In genomic region chr2:187461294-187462261, GRCh38 we compare ENCODE assay signal across 1 cellular context.
TF ChIP-seq lines count a peak whose summit lies in the region.

No MANE protein-coding gene starts in this region.

TF ChIP-seq in HepG2, 621 proteins besides CTCF, POLR2A, EP300 and RAD21 (continued from another document and continues in another):
- TF ChIP-seq, protein P1, sequence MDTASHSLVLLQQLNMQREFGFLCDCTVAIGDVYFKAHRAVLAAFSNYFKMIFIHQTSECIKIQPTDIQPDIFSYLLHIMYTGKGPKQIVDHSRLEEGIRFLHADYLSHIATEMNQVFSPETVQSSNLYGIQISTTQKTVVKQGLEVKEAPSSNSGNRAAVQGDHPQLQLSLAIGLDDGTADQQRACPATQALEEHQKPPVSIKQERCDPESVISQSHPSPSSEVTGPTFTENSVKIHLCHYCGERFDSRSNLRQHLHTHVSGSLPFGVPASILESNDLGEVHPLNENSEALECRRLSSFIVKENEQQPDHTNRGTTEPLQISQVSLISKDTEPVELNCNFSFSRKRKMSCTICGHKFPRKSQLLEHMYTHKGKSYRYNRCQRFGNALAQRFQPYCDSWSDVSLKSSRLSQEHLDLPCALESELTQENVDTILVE (CRISPR knock-in tag; IDR thresholded peaks at IDR 0.05): peak; percentile 82; the same call in 1 of the 2 replicates
- TF ChIP-seq HOXA5 (CRISPR knock-in tag; IDR thresholded peaks at IDR 0.05) (no peak), HDAC1 (CRISPR knock-in tag; IDR thresholded peaks at IDR 0.05) (peak; percentile 70), DMAP1 (CRISPR knock-in tag; IDR thresholded peaks at IDR 0.05) (peak; percentile 42), ZMYM2 (CRISPR knock-in tag; IDR thresholded peaks at IDR 0.05) (0 out of 2 replicates have a peak, but pooled peaks have one; percentile 62), SETDB1 (CRISPR knock-in tag; IDR thresholded peaks at IDR 0.05; ENCODE audit: borderline replicate concordance) (peak; percentile 88; the same call in 1 of the 2 replicates), ZNF546 (CRISPR knock-in tag; conservative IDR thresholded peaks at IDR 0.05) (peak; percentile 83; the same call in 1 of the 2 replicates), NONO (IDR thresholded peaks at IDR 0.05) (no peak), NONO (CRISPR knock-in tag; conservative IDR thresholded peaks at IDR 0.05) (peak; percentile 61), ZNF850 (CRISPR knock-in tag; conservative IDR thresholded peaks at IDR 0.05) (no peak), ZNF496 (CRISPR knock-in tag; IDR thresholded peaks at IDR 0.05; ENCODE audit: insufficient replicate concordance) (no peak), ZNF326 (CRISPR knock-in tag; IDR thresholded peaks at IDR 0.05; ENCODE audit: borderline replicate concordance) (no peak), RARG (CRISPR knock-in tag; IDR thresholded peaks at IDR 0.05; ENCODE audit: low read depth) (no peak), ZFY (CRISPR knock-in tag; IDR thresholded peaks at IDR 0.05) (peak; percentile 86), ZFYVE20 (CRISPR knock-in tag; IDR thresholded peaks at IDR 0.05; ENCODE audit: borderline replicate concordance, low read depth) (no peak), ZSCAN25 (CRISPR knock-in tag; IDR thresholded peaks at IDR 0.05) (no peak; the same call in 1 of the 2 replicates), SMARCE1 (IDR thresholded peaks at IDR 0.05; ENCODE audit: borderline replicate concordance) (no peak), ZNF766 (CRISPR knock-in tag; IDR thresholded peaks at IDR 0.05; ENCODE audit: borderline replicate concordance) (peak; percentile 44; the same call in 1 of the 2 replicates), RFX1 (IDR thresholded peaks at IDR 0.05) (no peak; the same call in 1 of the 2 replicates), JUND (CRISPR knock-in tag; IDR thresholded peaks at IDR 0.05) (peak; percentile 39; the same call in 1 of the 2 replicates), PAWR (CRISPR knock-in tag; IDR thresholded peaks at IDR 0.05; ENCODE audit: borderline replicate concordance) (0 out of 2 replicates have a peak, but pooled peaks have one; percentile 64), RAD51 (IDR thresholded peaks at IDR 0.05; ENCODE audit: borderline replicate concordance) (no peak), SRSF9 (IDR thresholded peaks at IDR 0.05; ENCODE audit: borderline replicate concordance, insufficient read depth, low read depth, low read length, poor library complexity, severe bottlenecking) (no peak), TBP (CRISPR knock-in tag; IDR thresholded peaks at IDR 0.05) (no peak), REXO4 (CRISPR knock-in tag; IDR thresholded peaks at IDR 0.05; ENCODE audit: borderline replicate concordance) (no peak), ZKSCAN8 (CRISPR knock-in tag; IDR thresholded peaks at IDR 0.05; ENCODE audit: borderline replicate concordance) (peak; percentile 69; the same call in 1 of the 2 replicates), ZNF790 (CRISPR knock-in tag; IDR thresholded peaks at IDR 0.05; ENCODE audit: borderline replicate concordance) (0 out of 2 replicates have a peak, but pooled peaks have one; percentile 63), IRF2 (CRISPR knock-in tag; IDR thresholded peaks at IDR 0.05) (peak; percentile 93), BCLAF1 (IDR thresholded peaks at IDR 0.05) (no peak), ISL2 (CRISPR knock-in tag; IDR thresholded peaks at IDR 0.05) (no peak; the same call in 1 of the 2 replicates), ZNF441 (CRISPR knock-in tag; IDR thresholded peaks at IDR 0.05; ENCODE audit: borderline replicate concordance) (peak; percentile 66; the same call in 1 of the 2 replicates), HNRNPLL (IDR thresholded peaks at IDR 0.05; ENCODE audit: low read depth, low read length, poor library complexity, severe bottlenecking) (no peak), SNAPC2 (CRISPR knock-in tag; IDR thresholded peaks at IDR 0.05) (no peak), ZNF20 (CRISPR knock-in tag; IDR thresholded peaks at IDR 0.05) (no peak), CCAR2 (optimal IDR thresholded peaks at IDR 0.05; ENCODE audit: low read depth, low read length) (no peak), ZNF720 (CRISPR knock-in tag; IDR thresholded peaks at IDR 0.05) (no peak), ZNF30 (CRISPR knock-in tag; IDR thresholded peaks at IDR 0.05) (no peak), NR2C2 (CRISPR knock-in tag; IDR thresholded peaks at IDR 0.05; ENCODE audit: borderline replicate concordance) (peak; percentile 75), JUN (CRISPR knock-in tag; IDR thresholded peaks at IDR 0.05) (no peak), ZNF768 (CRISPR knock-in tag; IDR thresholded peaks at IDR 0.05) (no peak), KMT2A (CRISPR knock-in tag; IDR thresholded peaks at IDR 0.05) (peak; percentile 70; the same call in 1 of the 2 replicates), HMGA1 (CRISPR knock-in tag; conservative IDR thresholded peaks at IDR 0.05) (no peak), MEF2D (CRISPR knock-in tag; IDR thresholded peaks at IDR 0.05) (peak; percentile 86), NCOA1 (CRISPR knock-in tag; IDR thresholded peaks at IDR 0.05) (no peak), MXD4 (CRISPR knock-in tag; IDR thresholded peaks at IDR 0.05) (0 out of 2 replicates have a peak, but pooled peaks have one; percentile 30), NFE2L1 (CRISPR knock-in tag; IDR thresholded peaks at IDR 0.05; ENCODE audit: borderline replicate concordance) (no peak), PAF1 (CRISPR knock-in tag; IDR thresholded peaks at IDR 0.05) (no peak), FOXK2 (IDR thresholded peaks at IDR 0.05) (no peak), ZNF512B (CRISPR knock-in tag; IDR thresholded peaks at IDR 0.05; ENCODE audit: borderline replicate concordance) (peak; percentile 98; the same call in 1 of the 2 replicates), MAFG (CRISPR knock-in tag; IDR thresholded peaks at IDR 0.05) (no peak), TAF15 (IDR thresholded peaks at IDR 0.05; ENCODE audit: low read depth, low read length, poor library complexity, severe bottlenecking) (no peak), SNAPC5 (CRISPR knock-in tag; IDR thresholded peaks at IDR 0.05; ENCODE audit: borderline replicate concordance) (no peak)
- TF ChIP-seq, protein P2, sequence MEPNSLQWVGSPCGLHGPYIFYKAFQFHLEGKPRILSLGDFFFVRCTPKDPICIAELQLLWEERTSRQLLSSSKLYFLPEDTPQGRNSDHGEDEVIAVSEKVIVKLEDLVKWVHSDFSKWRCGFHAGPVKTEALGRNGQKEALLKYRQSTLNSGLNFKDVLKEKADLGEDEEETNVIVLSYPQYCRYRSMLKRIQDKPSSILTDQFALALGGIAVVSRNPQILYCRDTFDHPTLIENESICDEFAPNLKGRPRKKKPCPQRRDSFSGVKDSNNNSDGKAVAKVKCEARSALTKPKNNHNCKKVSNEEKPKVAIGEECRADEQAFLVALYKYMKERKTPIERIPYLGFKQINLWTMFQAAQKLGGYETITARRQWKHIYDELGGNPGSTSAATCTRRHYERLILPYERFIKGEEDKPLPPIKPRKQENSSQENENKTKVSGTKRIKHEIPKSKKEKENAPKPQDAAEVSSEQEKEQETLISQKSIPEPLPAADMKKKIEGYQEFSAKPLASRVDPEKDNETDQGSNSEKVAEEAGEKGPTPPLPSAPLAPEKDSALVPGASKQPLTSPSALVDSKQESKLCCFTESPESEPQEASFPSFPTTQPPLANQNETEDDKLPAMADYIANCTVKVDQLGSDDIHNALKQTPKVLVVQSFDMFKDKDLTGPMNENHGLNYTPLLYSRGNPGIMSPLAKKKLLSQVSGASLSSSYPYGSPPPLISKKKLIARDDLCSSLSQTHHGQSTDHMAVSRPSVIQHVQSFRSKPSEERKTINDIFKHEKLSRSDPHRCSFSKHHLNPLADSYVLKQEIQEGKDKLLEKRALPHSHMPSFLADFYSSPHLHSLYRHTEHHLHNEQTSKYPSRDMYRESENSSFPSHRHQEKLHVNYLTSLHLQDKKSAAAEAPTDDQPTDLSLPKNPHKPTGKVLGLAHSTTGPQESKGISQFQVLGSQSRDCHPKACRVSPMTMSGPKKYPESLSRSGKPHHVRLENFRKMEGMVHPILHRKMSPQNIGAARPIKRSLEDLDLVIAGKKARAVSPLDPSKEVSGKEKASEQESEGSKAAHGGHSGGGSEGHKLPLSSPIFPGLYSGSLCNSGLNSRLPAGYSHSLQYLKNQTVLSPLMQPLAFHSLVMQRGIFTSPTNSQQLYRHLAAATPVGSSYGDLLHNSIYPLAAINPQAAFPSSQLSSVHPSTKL (CRISPR knock-in tag; IDR thresholded peaks at IDR 0.05): peak; percentile 74
- TF ChIP-seq, protein P3, sequence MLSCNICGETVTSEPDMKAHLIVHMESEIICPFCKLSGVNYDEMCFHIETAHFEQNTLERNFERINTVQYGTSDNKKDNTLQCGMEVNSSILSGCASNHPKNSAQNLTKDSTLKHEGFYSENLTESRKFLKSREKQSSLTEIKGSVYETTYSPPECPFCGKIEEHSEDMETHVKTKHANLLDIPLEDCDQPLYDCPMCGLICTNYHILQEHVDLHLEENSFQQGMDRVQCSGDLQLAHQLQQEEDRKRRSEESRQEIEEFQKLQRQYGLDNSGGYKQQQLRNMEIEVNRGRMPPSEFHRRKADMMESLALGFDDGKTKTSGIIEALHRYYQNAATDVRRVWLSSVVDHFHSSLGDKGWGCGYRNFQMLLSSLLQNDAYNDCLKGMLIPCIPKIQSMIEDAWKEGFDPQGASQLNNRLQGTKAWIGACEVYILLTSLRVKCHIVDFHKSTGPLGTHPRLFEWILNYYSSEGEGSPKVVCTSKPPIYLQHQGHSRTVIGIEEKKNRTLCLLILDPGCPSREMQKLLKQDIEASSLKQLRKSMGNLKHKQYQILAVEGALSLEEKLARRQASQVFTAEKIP (CRISPR knock-in tag; IDR thresholded peaks at IDR 0.05; ENCODE audit: borderline replicate concordance): no peak
- TF ChIP-seq, protein P4, sequence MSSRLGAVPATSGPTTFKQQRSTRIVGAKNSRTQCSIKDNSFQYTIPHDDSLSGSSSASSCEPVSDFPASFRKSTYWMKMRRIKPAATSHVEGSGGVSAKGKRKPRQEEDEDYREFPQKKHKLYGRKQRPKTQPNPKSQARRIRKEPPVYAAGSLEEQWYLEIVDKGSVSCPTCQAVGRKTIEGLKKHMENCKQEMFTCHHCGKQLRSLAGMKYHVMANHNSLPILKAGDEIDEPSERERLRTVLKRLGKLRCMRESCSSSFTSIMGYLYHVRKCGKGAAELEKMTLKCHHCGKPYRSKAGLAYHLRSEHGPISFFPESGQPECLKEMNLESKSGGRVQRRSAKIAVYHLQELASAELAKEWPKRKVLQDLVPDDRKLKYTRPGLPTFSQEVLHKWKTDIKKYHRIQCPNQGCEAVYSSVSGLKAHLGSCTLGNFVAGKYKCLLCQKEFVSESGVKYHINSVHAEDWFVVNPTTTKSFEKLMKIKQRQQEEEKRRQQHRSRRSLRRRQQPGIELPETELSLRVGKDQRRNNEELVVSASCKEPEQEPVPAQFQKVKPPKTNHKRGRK (CRISPR knock-in tag; IDR thresholded peaks at IDR 0.05): peak; percentile 66; the same call in 1 of the 2 replicates
- TF ChIP-seq, protein P5, sequence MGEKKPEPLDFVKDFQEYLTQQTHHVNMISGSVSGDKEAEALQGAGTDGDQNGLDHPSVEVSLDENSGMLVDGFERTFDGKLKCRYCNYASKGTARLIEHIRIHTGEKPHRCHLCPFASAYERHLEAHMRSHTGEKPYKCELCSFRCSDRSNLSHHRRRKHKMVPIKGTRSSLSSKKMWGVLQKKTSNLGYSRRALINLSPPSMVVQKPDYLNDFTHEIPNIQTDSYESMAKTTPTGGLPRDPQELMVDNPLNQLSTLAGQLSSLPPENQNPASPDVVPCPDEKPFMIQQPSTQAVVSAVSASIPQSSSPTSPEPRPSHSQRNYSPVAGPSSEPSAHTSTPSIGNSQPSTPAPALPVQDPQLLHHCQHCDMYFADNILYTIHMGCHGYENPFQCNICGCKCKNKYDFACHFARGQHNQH (CRISPR knock-in tag; IDR thresholded peaks at IDR 0.05): peak; percentile 70; the same call in 1 of the 2 replicates
